Comparison of ENCODE assay signal across 10 cellular contexts in the genomic region with DNA sequence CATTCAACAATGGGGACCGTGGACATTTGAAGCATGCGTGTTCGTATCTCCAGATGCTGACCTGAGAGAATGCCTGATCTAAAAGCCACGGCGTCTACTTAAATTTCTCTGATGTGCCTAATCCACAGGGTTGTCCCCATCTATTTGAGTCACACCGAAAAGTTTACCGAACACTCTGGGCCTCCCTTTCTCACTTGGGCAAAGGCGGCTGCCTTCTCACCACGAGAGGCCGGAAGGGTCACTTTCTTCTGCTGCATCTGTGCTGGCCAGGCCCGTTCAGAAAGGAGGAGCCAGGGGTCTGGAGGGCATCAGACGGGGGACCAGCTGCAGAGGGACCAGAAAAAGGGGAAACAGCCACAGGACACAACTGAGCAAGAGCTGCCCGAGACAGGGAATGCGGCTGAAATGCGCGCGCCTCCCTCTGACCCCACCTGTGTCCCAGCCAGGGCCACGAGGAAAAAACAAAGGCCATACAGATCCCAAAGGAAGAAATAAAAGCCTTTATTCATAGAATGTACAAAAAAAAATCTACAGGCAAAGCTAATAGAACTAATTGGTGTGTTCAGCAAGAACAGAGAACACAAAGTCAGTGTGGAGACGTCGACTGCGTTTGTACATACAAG.
DNase-seq lines count a peak whose midpoint lies in the region; ATAC-seq lines count a peak whose summit lies in the region.
"Had no signal": no experiment of that assay in that cellular context is flagged by ENCODE, and none has a peak within 500 bp of the region (broad histone marks: within the 10 kb centered on the region; RNA-seq: fewer than 3 reads in every experiment).

No MANE protein-coding gene starts in this region.

- H3K9me3 Mint-ChIP-seq in T-cell = no peaks in the 10 kb centered on the region
- H3K9me3 Mint-ChIP-seq in stimulated activated effector memory CD8-positive, alpha-beta T cell treated with anti-CD3 and anti-CD28 coated beads, Interleukin-12 subunit alpha, Interleukin-12 subunit beta, amount 100 ng/mL, for 72 hours = no peaks in the 10 kb centered on the region
- no peaks in the 10 kb centered on the region for H3K9me3 Mint-ChIP-seq in T-helper 2 cell treated with Interferon-gamma antibody and Interleukin-4, amounts not matched to agents 5 μg/mL and 100 μg/mL, for 36 hours

- H3K27ac Mint-ChIP-seq in T-cell = peak overlapping the region; percentile 27 to 83
- peak overlapping the region; percentile 88 for H3K27ac Mint-ChIP-seq in stimulated activated effector memory CD8-positive, alpha-beta T cell treated with anti-CD3 and anti-CD28 coated beads, Interleukin-12 subunit alpha, Interleukin-12 subunit beta, amount 100 ng/mL, for 72 hours
- no peak overlapping the region for H3K27ac Mint-ChIP-seq in T-helper 2 cell treated with Interferon-gamma antibody and Interleukin-4, amounts not matched to agents 5 μg/mL and 100 μg/mL, for 36 hours

- H3K4me3 ChIP-seq in HUES48 (ENCODE audit: low read depth, low read length) = no peak overlapping the region
- H3K4me3 ChIP-seq: adrenal gland, SJCRH30 had no signal

- no peak for ATAC-seq in T-cell (replicated peaks in 1 of 4)
- ATAC-seq in stimulated activated effector memory CD8-positive, alpha-beta T cell treated with anti-CD3 and anti-CD28 coated beads, Interleukin-12 subunit alpha, Interleukin-12 subunit beta, amount 100 ng/mL, for 72 hours = no peak
- no peak for ATAC-seq in GM19397 (IDR thresholded peaks at IDR 0.05; ENCODE audit: unreplicated experiment)

- H3K9me3 ChIP-seq in HUES48 (ENCODE audit: control insufficient read depth, insufficient read depth, low read length) = no peaks in the 10 kb centered on the region
- H3K9me3 ChIP-seq: adrenal gland, SJCRH30 had no signal

- peak overlapping the region; percentile 69 for H3K27ac ChIP-seq in HUES48 (ENCODE audit: low read depth, low read length)
- H3K27ac ChIP-seq: SJCRH30 had no signal

- no peaks in the 10 kb centered on the region for H3K27me3 Mint-ChIP-seq in T-cell
- H3K27me3 Mint-ChIP-seq in T-helper 2 cell treated with Interferon-gamma antibody and Interleukin-4, amounts not matched to agents 5 μg/mL and 100 μg/mL, for 36 hours (ENCODE audit: low read depth) = no peaks in the 10 kb centered on the region

- peaks cover 70 to 76% (median 73%) of the 10 kb centered on the region in 3 donors for H3K4me1 Mint-ChIP-seq in T-cell
- H3K4me1 Mint-ChIP-seq in stimulated activated effector memory CD8-positive, alpha-beta T cell treated with anti-CD3 and anti-CD28 coated beads, Interleukin-12 subunit alpha, Interleukin-12 subunit beta, amount 100 ng/mL, for 72 hours = peaks cover 73% of the 10 kb centered on the region
- peaks cover 17% of the 10 kb centered on the region for H3K4me1 Mint-ChIP-seq in T-helper 2 cell treated with Interferon-gamma antibody and Interleukin-4, amounts not matched to agents 5 μg/mL and 100 μg/mL, for 36 hours (ENCODE audit: low read depth)

- DNase-seq in T-cell = no peak
- peak; percentile 64 for DNase-seq in globus pallidus (ENCODE audit: low spot score)
- no peak for DNase-seq in stimulated activated effector memory CD8-positive, alpha-beta T cell treated with anti-CD3 and anti-CD28 coated beads, Interleukin-12 subunit alpha, Interleukin-12 subunit beta, amount 100 ng/mL, for 72 hours (ENCODE audit: low spot score in 2 of 2)
- DNase-seq in iPS-NIHi11 (ENCODE audit: low spot score) = no peak
- no peak for DNase-seq in T-helper 2 cell treated with Interferon-gamma antibody and Interleukin-4, amounts not matched to agents 5 μg/mL and 100 μg/mL, for 36 hours (ENCODE audit: low spot score)
- DNase-seq: adrenal gland, NCI-H1105 treated with DMSO at 0.1 percent for 48 hours, SJCRH30 had no signal

- CTCF ChIA-PET in T-cell (lab: Charles Lee) = no interaction called here

- H3K4me1 ChIP-seq in HUES48 (ENCODE audit: control insufficient read depth, insufficient read depth, low read length) = 0 out of 2 replicates have a peak, but pooled peaks cover 4% of the 10 kb centered on the region
- H3K4me1 ChIP-seq: adrenal gland, SJCRH30 had no signal

- H3K9ac ChIP-seq in HUES48 (ENCODE audit: low read depth, low read length) = no peak overlapping the region

- POLR2A ChIA-PET in T-cell (lab: Charles Lee) = no interaction called here

- peaks cover 42% of the 10 kb centered on the region for H3K36me3 Mint-ChIP-seq in T-cell
- H3K36me3 Mint-ChIP-seq in stimulated activated effector memory CD8-positive, alpha-beta T cell treated with anti-CD3 and anti-CD28 coated beads, Interleukin-12 subunit alpha, Interleukin-12 subunit beta, amount 100 ng/mL, for 72 hours = peaks cover 79% of the 10 kb centered on the region
- peaks cover 37% of the 10 kb centered on the region for H3K36me3 Mint-ChIP-seq in T-helper 2 cell treated with Interferon-gamma antibody and Interleukin-4, amounts not matched to agents 5 μg/mL and 100 μg/mL, for 36 hours (ENCODE audit: low read depth)

- no peaks in the 10 kb centered on the region for H3K27me3 ChIP-seq in HUES48 (ENCODE audit: control insufficient read depth, insufficient read depth, low read length)
- H3K27me3 ChIP-seq: adrenal gland, SJCRH30 had no signal

- peak overlapping the region in 1 of 3 donors; percentile 25 for H3K4me3 Mint-ChIP-seq in T-cell
- H3K4me3 Mint-ChIP-seq in stimulated activated effector memory CD8-positive, alpha-beta T cell treated with anti-CD3 and anti-CD28 coated beads, Interleukin-12 subunit alpha, Interleukin-12 subunit beta, amount 100 ng/mL, for 72 hours = no peak overlapping the region
- H3K4me3 Mint-ChIP-seq in T-helper 2 cell treated with Interferon-gamma antibody and Interleukin-4, amounts not matched to agents 5 μg/mL and 100 μg/mL, for 36 hours = no peak overlapping the region

- no peaks in the 10 kb centered on the region for H3K36me3 ChIP-seq in HUES48 (ENCODE audit: control insufficient read depth, insufficient read depth, low read length)
- H3K36me3 ChIP-seq: adrenal gland, SJCRH30 had no signal
